Comparison of ENCODE assay signal across 36 cellular contexts in genomic region chr7:46264646-46265045, GRCh38.
"Had no signal": no experiment of that assay in that cellular context is flagged by ENCODE, and none has a peak within 500 bp of the region (broad histone marks: within the 10 kb centered on the region; RNA-seq: fewer than 3 reads in every experiment).

No MANE protein-coding gene starts in this region.

- H3K4me1 ChIP-seq: adrenal gland, body of pancreas, breast epithelium had no signal

- H3K9me3 ChIP-seq: adrenal gland had no signal

- H3K27ac ChIP-seq: adrenal gland, body of pancreas, brain microvascular endothelial cell, breast epithelium, VCaP had no signal

- H3K4me1 Mint-ChIP-seq: activated B cell treated with CpG ODN at 0.5 μM for 24 hours; activated CD4-positive, alpha-beta T cell treated with anti-CD3 and anti-CD28 coated beads, Interleukin-2, amount 10 ng/mL, durations not matched to agents 24 days and 14 days; activated naive CD8-positive, alpha-beta T cell treated with anti-CD3 and anti-CD28 coated beads for 36 hours; activated T-helper 17 cell treated with anti-CD3 and anti-CD28 coated beads, Interleukin-2, amount 50 U/mL, for 72 hours had no signal

- DNase-seq: activated B cell treated with CpG ODN at 0.5 μM for 24 hours; activated CD4-positive, alpha-beta memory T cell treated with anti-CD3 and anti-CD28 coated beads for 36 hours; activated CD4-positive, alpha-beta T cell treated with anti-CD3 and anti-CD28 coated beads for 4 hours; activated CD4-positive, alpha-beta T cell treated with anti-CD3 and anti-CD28 coated beads, Interleukin-2, amount 10 ng/mL, durations not matched to agents 24 days and 14 days; activated CD4-positive, alpha-beta T cell treated with anti-CD3 and anti-CD28 coated beads, Interleukin-2, amount 50 U/mL, for 1 hour; activated CD4-positive, alpha-beta T cell treated with anti-CD3 and anti-CD28 coated beads, Interleukin-2, amount 50 U/mL, for 4 hours; activated CD4-positive, CD25-positive, alpha-beta regulatory T cell treated with anti-CD3 and anti-CD28 coated beads, Interleukin-2, amount 50 U/mL, for 72 hours; activated CD8-positive, alpha-beta memory T cell treated with anti-CD3 and anti-CD28 coated beads, Interleukin-2, amount 50 U/mL, for 4 hours; activated CD8-positive, alpha-beta T cell treated with anti-CD3 and anti-CD28 coated beads for 36 hours; activated effector memory CD4-positive, alpha-beta T cell treated with anti-CD3 and anti-CD28 coated beads, Interleukin-2, amount 50 U/mL, for 16 hours; activated gamma-delta T cell treated with Interleukin-2 at 50 U/mL for 16 hours; activated naive CD4-positive, alpha-beta T cell; activated naive CD4-positive, alpha-beta T cell treated with anti-CD3 and anti-CD28 coated beads for 36 hours; activated naive CD4-positive, alpha-beta T cell treated with anti-CD3 and anti-CD28 coated beads, Interleukin-2, amount 50 U/mL, for 16 hours; activated naive CD8-positive, alpha-beta T cell treated with anti-CD3 and anti-CD28 coated beads for 36 hours; activated T-cell treated with anti-CD3 and anti-CD28 coated beads for 4 hours; activated T-cell treated with anti-CD3 and anti-CD28 coated beads, Interleukin-2, amount 50 U/mL, for 1 hour; activated T-cell treated with anti-CD3 and anti-CD28 coated beads, Interleukin-2, amount 50 U/mL, for 4 hours; activated T-cell treated with anti-CD3 and anti-CD28 coated beads, Interleukin-2, amount 50 U/mL, for 72 hours; adrenal gland; amniotic stem cell; aorta; body of pancreas; brain microvascular endothelial cell; central memory CD4-positive, alpha-beta T cell; T-helper 1 cell; T-helper 2 cell; T-helper 9 cell had no signal

- H3K4me3 ChIP-seq: adrenal gland, body of pancreas, breast epithelium had no signal

- H3K4me3 Mint-ChIP-seq: activated B cell treated with CpG ODN at 0.5 μM for 24 hours; activated CD4-positive, alpha-beta memory T cell treated with anti-CD3 and anti-CD28 coated beads for 36 hours; activated CD4-positive, alpha-beta T cell treated with anti-CD3 and anti-CD28 coated beads, Interleukin-2, amount 10 ng/mL, durations not matched to agents 24 days and 14 days; activated CD8-positive, alpha-beta T cell treated with anti-CD3 and anti-CD28 coated beads for 36 hours; activated naive CD4-positive, alpha-beta T cell treated with anti-CD3 and anti-CD28 coated beads for 36 hours; activated naive CD8-positive, alpha-beta T cell treated with anti-CD3 and anti-CD28 coated beads for 36 hours; activated T-cell treated with anti-CD3 and anti-CD28 coated beads, Interleukin-2, amount 50 U/mL, for 4 hours; activated T-cell treated with anti-CD3 and anti-CD28 coated beads, Interleukin-2, amount 50 U/mL, for 72 hours; activated T-helper 1 cell treated with anti-CD3 and anti-CD28 coated beads, Interleukin-12 subunit alpha, Interleukin-12 subunit beta, Interleukin-2, Interleukin-4 antibody, amounts not matched to agents 30 ng/mL and 10 ng/mL and 1 ng/mL, durations not matched to agents 14 hours and 24 hours and 36 hours; activated T-helper 17 cell treated with anti-CD3 and anti-CD28 coated beads, Interleukin-2, amount 50 U/mL, for 72 hours; T-helper 1 cell treated with Interleukin-12 subunit alpha and Interleukin-12 subunit beta and Interleukin-4 antibody, amounts not matched to agents 30 μg/mL and 1 μg/mL, for 36 hours; T-helper 2 cell treated with Interferon-gamma antibody and Interleukin-4, amounts not matched to agents 5 μg/mL and 100 μg/mL, for 36 hours had no signal

- H3K27me3 ChIP-seq: adrenal gland, body of pancreas, brain microvascular endothelial cell, breast epithelium had no signal

- H3K36me3 ChIP-seq: adrenal gland, brain microvascular endothelial cell, breast epithelium had no signal

- FAIRE-seq: TTC549 had no signal

- H3K36me3 Mint-ChIP-seq: activated CD4-positive, alpha-beta memory T cell treated with anti-CD3 and anti-CD28 coated beads for 36 hours; activated naive CD8-positive, alpha-beta T cell treated with anti-CD3 and anti-CD28 coated beads for 36 hours had no signal

- H3K27ac Mint-ChIP-seq: activated B cell treated with CpG ODN at 0.5 μM for 24 hours; activated CD4-positive, alpha-beta memory T cell treated with anti-CD3 and anti-CD28 coated beads for 36 hours; activated CD4-positive, alpha-beta T cell treated with anti-CD3 and anti-CD28 coated beads, Interleukin-2, amount 10 ng/mL, durations not matched to agents 24 days and 14 days; activated CD8-positive, alpha-beta T cell treated with anti-CD3 and anti-CD28 coated beads for 36 hours; activated naive CD4-positive, alpha-beta T cell treated with anti-CD3 and anti-CD28 coated beads for 36 hours; activated naive CD4-positive, alpha-beta T cell treated with anti-CD3 and anti-CD28 coated beads, Interleukin-2, amount 50 U/mL, for 72 hours; activated naive CD8-positive, alpha-beta T cell treated with anti-CD3 and anti-CD28 coated beads for 36 hours; activated T-cell treated with anti-CD3 and anti-CD28 coated beads, Interleukin-2, amount 50 U/mL, for 72 hours; activated T-helper 1 cell treated with anti-CD3 and anti-CD28 coated beads, Interleukin-12 subunit alpha, Interleukin-12 subunit beta, Interleukin-2, Interleukin-4 antibody, amounts not matched to agents 30 ng/mL and 10 ng/mL and 1 ng/mL, durations not matched to agents 14 hours and 24 hours and 36 hours; activated T-helper 17 cell treated with anti-CD3 and anti-CD28 coated beads, Interleukin-2, amount 50 U/mL, for 72 hours; T-helper 1 cell treated with Interleukin-12 subunit alpha and Interleukin-12 subunit beta and Interleukin-4 antibody, amounts not matched to agents 30 μg/mL and 1 μg/mL, for 36 hours; T-helper 2 cell treated with Interferon-gamma antibody and Interleukin-4, amounts not matched to agents 5 μg/mL and 100 μg/mL, for 36 hours had no signal

- ATAC-seq: activated CD8-positive, alpha-beta T cell treated with anti-CD3 and anti-CD28 coated beads for 36 hours; activated naive CD4-positive, alpha-beta T cell treated with anti-CD3 and anti-CD28 coated beads, Interleukin-2, amount 50 U/mL, for 72 hours; activated T-cell treated with anti-CD3 and anti-CD28 coated beads, Interleukin-2, amount 50 U/mL, for 4 hours; activated T-cell treated with anti-CD3 and anti-CD28 coated beads, Interleukin-2, amount 50 U/mL, for 72 hours; activated T-helper 17 cell treated with anti-CD3 and anti-CD28 coated beads, Interleukin-2, amount 50 U/mL, for 72 hours; body of pancreas had no signal

- H3K27me3 Mint-ChIP-seq: activated B cell treated with CpG ODN at 0.5 μM for 24 hours; activated CD4-positive, alpha-beta memory T cell treated with anti-CD3 and anti-CD28 coated beads for 36 hours; activated CD4-positive, alpha-beta T cell treated with anti-CD3 and anti-CD28 coated beads, Interleukin-2, amount 10 ng/mL, durations not matched to agents 24 days and 14 days; activated CD8-positive, alpha-beta T cell treated with anti-CD3 and anti-CD28 coated beads for 36 hours; activated naive CD8-positive, alpha-beta T cell treated with anti-CD3 and anti-CD28 coated beads for 36 hours; activated T-helper 17 cell treated with anti-CD3 and anti-CD28 coated beads, Interleukin-2, amount 50 U/mL, for 72 hours had no signal
